In the genomic region with DNA sequence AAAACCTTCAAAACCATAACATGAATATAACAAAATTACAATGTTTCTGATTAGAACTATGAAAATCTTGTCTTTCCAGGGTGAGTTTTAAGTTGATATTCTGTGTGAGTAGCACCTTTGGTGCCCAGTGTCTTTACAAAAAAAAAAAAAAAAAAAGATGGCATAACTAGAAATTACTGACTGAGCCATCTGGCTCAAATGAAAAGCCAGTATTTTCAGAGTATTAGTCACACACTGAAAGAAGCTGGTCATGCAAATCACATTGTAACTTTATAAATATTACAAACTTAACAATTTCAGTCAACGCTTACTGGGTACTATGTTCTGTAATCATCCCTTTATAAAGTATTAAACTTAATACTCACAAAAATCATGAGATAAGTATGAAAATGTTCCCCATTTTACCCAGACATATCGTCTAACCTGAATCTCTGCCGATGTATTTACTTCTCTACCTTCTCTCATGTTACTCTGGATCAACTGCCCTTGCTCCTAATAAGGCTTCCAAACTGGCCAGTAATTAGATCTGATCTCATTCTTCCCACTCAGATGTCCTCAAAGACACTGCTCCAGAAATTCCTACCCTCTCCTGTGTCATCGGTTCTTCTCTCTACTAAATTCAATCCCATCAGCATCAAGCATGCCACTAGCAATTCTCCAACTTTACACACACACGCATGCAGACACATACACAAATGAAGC, we compare ENCODE assay signal across 1 cellular context.
TF ChIP-seq lines count a peak whose summit lies in the region.

No MANE protein-coding gene starts in this region.

TF ChIP-seq in GM12878, 131 proteins besides CTCF, POLR2A, EP300 and RAD21:
- TF ChIP-seq JUNB (IDR thresholded peaks at IDR 0.05) (peak; percentile 73), PML (IDR thresholded peaks at IDR 0.05; ENCODE audit: low read length) (no peak), TCF7 (IDR thresholded peaks at IDR 0.05; ENCODE audit: borderline replicate concordance) (no peak), NFIC (IDR thresholded peaks at IDR 0.05; ENCODE audit: low read depth, low read length) (peak; percentile 12; the same call in 1 of the 2 replicates), ZNF384 (IDR thresholded peaks at IDR 0.05; ENCODE audit: borderline replicate concordance, low read depth, low read length) (peak; percentile 53; the same call in 1 of the 2 replicates)
- TF ChIP-seq, protein P1, sequence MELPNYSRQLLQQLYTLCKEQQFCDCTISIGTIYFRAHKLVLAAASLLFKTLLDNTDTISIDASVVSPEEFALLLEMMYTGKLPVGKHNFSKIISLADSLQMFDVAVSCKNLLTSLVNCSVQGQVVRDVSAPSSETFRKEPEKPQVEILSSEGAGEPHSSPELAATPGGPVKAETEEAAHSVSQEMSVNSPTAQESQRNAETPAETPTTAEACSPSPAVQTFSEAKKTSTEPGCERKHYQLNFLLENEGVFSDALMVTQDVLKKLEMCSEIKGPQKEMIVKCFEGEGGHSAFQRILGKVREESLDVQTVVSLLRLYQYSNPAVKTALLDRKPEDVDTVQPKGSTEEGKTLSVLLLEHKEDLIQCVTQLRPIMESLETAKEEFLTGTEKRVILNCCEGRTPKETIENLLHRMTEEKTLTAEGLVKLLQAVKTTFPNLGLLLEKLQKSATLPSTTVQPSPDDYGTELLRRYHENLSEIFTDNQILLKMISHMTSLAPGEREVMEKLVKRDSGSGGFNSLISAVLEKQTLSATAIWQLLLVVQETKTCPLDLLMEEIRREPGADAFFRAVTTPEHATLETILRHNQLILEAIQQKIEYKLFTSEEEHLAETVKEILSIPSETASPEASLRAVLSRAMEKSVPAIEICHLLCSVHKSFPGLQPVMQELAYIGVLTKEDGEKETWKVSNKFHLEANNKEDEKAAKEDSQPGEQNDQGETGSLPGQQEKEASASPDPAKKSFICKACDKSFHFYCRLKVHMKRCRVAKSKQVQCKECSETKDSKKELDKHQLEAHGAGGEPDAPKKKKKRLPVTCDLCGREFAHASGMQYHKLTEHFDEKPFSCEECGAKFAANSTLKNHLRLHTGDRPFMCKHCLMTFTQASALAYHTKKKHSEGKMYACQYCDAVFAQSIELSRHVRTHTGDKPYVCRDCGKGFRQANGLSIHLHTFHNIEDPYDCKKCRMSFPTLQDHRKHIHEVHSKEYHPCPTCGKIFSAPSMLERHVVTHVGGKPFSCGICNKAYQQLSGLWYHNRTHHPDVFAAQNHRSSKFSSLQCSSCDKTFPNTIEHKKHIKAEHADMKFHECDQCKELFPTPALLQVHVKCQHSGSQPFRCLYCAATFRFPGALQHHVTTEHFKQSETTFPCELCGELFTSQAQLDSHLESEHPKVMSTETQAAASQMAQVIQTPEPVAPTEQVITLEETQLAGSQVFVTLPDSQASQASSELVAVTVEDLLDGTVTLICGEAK (IDR thresholded peaks at IDR 0.05; ENCODE audit: borderline replicate concordance) = peak; percentile 83
